Comparison of ENCODE assay signal across 10 cellular contexts in the genomic region with DNA sequence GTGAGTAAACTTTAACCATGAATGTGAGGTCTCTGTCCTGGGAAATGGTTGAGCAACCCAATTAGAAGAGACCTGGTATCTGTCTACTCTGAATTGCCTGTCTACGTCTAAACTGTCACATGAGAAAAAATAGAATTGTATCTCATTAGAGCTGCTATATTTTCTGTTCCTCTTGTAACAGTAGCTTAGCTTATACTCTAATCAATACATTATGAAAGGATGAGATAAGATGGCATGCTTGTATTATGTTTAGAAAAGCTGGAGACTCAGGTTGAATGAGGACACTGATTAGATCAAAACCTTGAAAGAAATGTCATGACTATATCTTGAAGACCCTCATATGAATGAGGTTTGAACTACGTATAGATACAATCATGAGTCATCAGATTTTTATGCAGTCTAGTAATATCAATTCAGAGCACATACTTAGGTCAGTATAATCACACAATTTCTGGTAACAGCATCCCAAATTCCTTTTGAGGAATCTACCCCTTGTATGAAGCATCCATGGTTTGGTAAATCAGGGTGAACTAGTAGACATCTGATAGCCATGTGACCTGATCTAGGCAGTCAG.
"Had no signal": no experiment of that assay in that cellular context is flagged by ENCODE, and none has a peak within 500 bp of the region (broad histone marks: within the 10 kb centered on the region; RNA-seq: fewer than 3 reads in every experiment).

No MANE protein-coding gene starts in this region.

- H2AFZ ChIP-seq: GM23338 had no signal

- ATAC-seq: GM23338 had no signal

- H3K4me2 ChIP-seq: GM23338, KMS-11 had no signal

- H3K9ac ChIP-seq: KMS-11 had no signal

- H3K27ac ChIP-seq: HL-60, KMS-11 had no signal

- FAIRE-seq: H1, H54 had no signal

- H3K4me3 ChIP-seq: GM23338 had no signal

- DNase-seq: H9, HCEC 1CT, IMR-90, Karpas-422, KBM-7 had no signal
